ENCODE assay signal across 10 cellular contexts in genomic region chrX:16771483-16772398, GRCh38. TPM values are rescaled to one million over a fixed set of nuclear protein-coding genes. Genes with fewer than 3 reads are reported as not detected.
DNase-seq lines count a peak whose midpoint lies in the region; ATAC-seq and TF ChIP-seq lines count a peak whose summit lies in the region.
"Had no signal": no experiment of that assay in that cellular context is flagged by ENCODE, and none has a peak within 500 bp of the region (broad histone marks: within the 10 kb centered on the region; RNA-seq: fewer than 3 reads in every experiment).

No MANE protein-coding gene starts in this region.

- H3K9ac ChIP-seq in Karpas-422 (ENCODE audit: low read length), result no peak overlapping the region

- 62% methylated on average over 16 of the region's 16 CpGs for WGBS in right cardiac atrium

- H3K79me2 ChIP-seq in Karpas-422 (ENCODE audit: low read length), result no peaks in the 10 kb centered on the region

- H2AFZ ChIP-seq in Karpas-422 (ENCODE audit: low read length), result no peak overlapping the region

- intact Hi-C loops in left colon (cut with DNase I, micrococcal nuclease) (no loop called here), right cardiac atrium (cut with DNase I) (no loop called here)

- H3K4me3 ChIP-seq in Karpas-422 (ENCODE audit: low read length), result no peak overlapping the region
- H3K4me3 ChIP-seq in WERI-Rb-1 (ENCODE audit: low read depth, low read length), result no peak overlapping the region
- H3K4me3 ChIP-seq in right cardiac atrium (ENCODE audit: low read length), result no peak overlapping the region

- no peaks in the 10 kb centered on the region for H4K20me1 ChIP-seq in Karpas-422 (ENCODE audit: insufficient read depth, low read depth, low read length)

- DNase-seq in DMS53 (lab: John Stamatoyannopoulos, UW) (peak; percentile 89), Karpas-422 (peak; percentile 59), WERI-Rb-1 (no peak), left colon (peak; percentile 56 to 66), right cardiac atrium (no peak), T-helper 9 cell (no peak)
- DNase-seq: left cardiac atrium had no signal

- ATAC-seq in left colon (peak; percentile 98), HG03135 (IDR thresholded peaks at IDR 0.05; ENCODE audit: unreplicated experiment) (no peak), right cardiac atrium (no peak), HG02885 (IDR thresholded peaks at IDR 0.05; ENCODE audit: poor library complexity, unreplicated experiment) (no peak)
- ATAC-seq: left cardiac atrium had no signal

- H3K4me1 ChIP-seq in Karpas-422 (ENCODE audit: low read length), result peaks cover 4% of the 10 kb centered on the region; the same call in 1 of the 2 replicates
- no peaks in the 10 kb centered on the region for H3K4me1 ChIP-seq in right cardiac atrium (ENCODE audit: control insufficient read depth, insufficient read depth, low read length)

- no peaks in the 10 kb centered on the region for H3K27me3 ChIP-seq in Karpas-422 (ENCODE audit: low read length)
- no peaks in the 10 kb centered on the region for H3K27me3 ChIP-seq in WERI-Rb-1 (ENCODE audit: insufficient read depth, low read depth, severe bottlenecking)
- no peaks in the 10 kb centered on the region for H3K27me3 ChIP-seq in right cardiac atrium (ENCODE audit: control insufficient read depth, insufficient read depth)

- H3K4me2 ChIP-seq in Karpas-422 (ENCODE audit: low read depth, low read length, poor library complexity, severe bottlenecking), result no peak overlapping the region

- H3K9me2 ChIP-seq in Karpas-422 (replicated peaks; ENCODE audit: insufficient read depth, low read length), result no peaks in the 10 kb centered on the region

- H3K36me3 ChIP-seq in Karpas-422 (ENCODE audit: insufficient read depth, low read length) (no peaks in the 10 kb centered on the region), WERI-Rb-1 (no peaks in the 10 kb centered on the region)

- no peak for TF ChIP-seq CTCF in WERI-Rb-1 (IDR thresholded peaks at IDR 0.05; ENCODE audit: low read depth, low read length)

- H3K27ac ChIP-seq in Karpas-422 (ENCODE audit: low read length) (no peak overlapping the region), WERI-Rb-1 (peak overlapping the region; percentile 37; the same call in 1 of the 2 replicates), right cardiac atrium (ENCODE audit: low read length) (no peak overlapping the region)
- H3K27ac ChIP-seq: VCaP had no signal

- no peaks in the 10 kb centered on the region for H3K9me3 ChIP-seq in Karpas-422 (ENCODE audit: low read length)
- no peaks in the 10 kb centered on the region for H3K9me3 ChIP-seq in WERI-Rb-1 (ENCODE audit: severe bottlenecking)
- no peaks in the 10 kb centered on the region for H3K9me3 ChIP-seq in right cardiac atrium (ENCODE audit: control insufficient read depth, low read length)

RNA-seq across cellular contexts. Expression of gene TXLNG, which starts 14.5 kb away (rescaled TPM):
- total RNA-seq in Karpas-422 (2014; rRNA removed; shearing (Covaris generic); ENCODE audit: low replicate concordance), result 28.2 and 42.2 TPM in 2 replicates
- 1 to 10 TPM; 7.7 to 9.7 TPM for total RNA-seq in left colon
- 1 to 10 TPM; 5.9 to 8.0 (median 7.1) TPM for total RNA-seq in right cardiac atrium
- 4.6 TPM for polyA plus RNA-seq in right cardiac atrium

RNA-seq across cellular contexts. Expression of gene SYAP1, which starts 52.3 kb away (rescaled TPM):
- 31.2 and 40.9 TPM in 2 replicates for total RNA-seq in Karpas-422 (2014; rRNA removed; shearing (Covaris generic); ENCODE audit: low replicate concordance)
- total RNA-seq in left colon (10 to 100 TPM; 50.4 to 52.0 TPM), right cardiac atrium (10 to 100 TPM; 16.3 to 24.9 (median 17.3) TPM)
- 11.4 TPM for polyA plus RNA-seq in right cardiac atrium

RNA-seq across cellular contexts. Expression of gene CTPS2, which starts 59.3 kb away (rescaled TPM):
- 14.3 and 18.9 TPM in 2 replicates for total RNA-seq in Karpas-422 (2014; rRNA removed; shearing (Covaris generic); ENCODE audit: low replicate concordance)
- 10 to 100 TPM; 16.0 to 16.5 TPM for total RNA-seq in left colon
- 1 to 10 TPM; 6.1 to 6.8 (median 6.2) TPM for total RNA-seq in right cardiac atrium
- 4.0 TPM for polyA plus RNA-seq in right cardiac atrium

Comparison
In these comparisons a context has a peak if more than half of its experiments do, and no peak if none do; other contexts are left out.
1. DNase-seq: peak in DMS53 (single experiment), Karpas-422 (single experiment) and left colon (2 of 2); none in WERI-Rb-1 (single experiment), right cardiac atrium (0 of 3) and T-helper 9 cell (single experiment).